Comparison of ENCODE assay signal across 27 cellular contexts in genomic region chr14:57823015-57823660, GRCh38. TPM values are rescaled to one million over a fixed set of nuclear protein-coding genes. Genes with fewer than 3 reads are reported as not detected.
"Had no signal": no experiment of that assay in that cellular context is flagged by ENCODE, and none has a peak within 500 bp of the region (broad histone marks: within the 10 kb centered on the region; RNA-seq: fewer than 3 reads in every experiment).

No MANE protein-coding gene starts in this region.

- H3K27ac Mint-ChIP-seq: dendritic cell treated with granulocyte-macrophage colony-stimulating factor and Interleukin-4, amounts not matched to agents 40 ng/mL and 50 ng/mL, for 4 days; effector memory CD8-positive, alpha-beta T cell; naive thymus-derived CD4-positive, alpha-beta T cell; nephron progenitor cell; stimulated activated effector memory CD8-positive, alpha-beta T cell treated with anti-CD3 and anti-CD28 coated beads, Interleukin-12 subunit alpha, Interleukin-12 subunit beta, amount 100 ng/mL, for 72 hours; type B pancreatic cell had no signal

- H3K4me3 Mint-ChIP-seq: dendritic cell treated with granulocyte-macrophage colony-stimulating factor and Interleukin-4, amounts not matched to agents 40 ng/mL and 50 ng/mL, for 4 days; effector memory CD8-positive, alpha-beta T cell; naive thymus-derived CD4-positive, alpha-beta T cell; nephron progenitor cell; stimulated activated effector memory CD8-positive, alpha-beta T cell treated with anti-CD3 and anti-CD28 coated beads, Interleukin-12 subunit alpha, Interleukin-12 subunit beta, amount 100 ng/mL, for 72 hours; type B pancreatic cell had no signal

- FAIRE-seq: colon, frontal cortex, small intestine had no signal

- DNase-seq: effector memory CD8-positive, alpha-beta T cell; erythroblast; heart left ventricle; hippocampal formation; naive thymus-derived CD4-positive, alpha-beta T cell; nephron progenitor cell; ovary; right cardiac atrium; small intestine; stimulated activated CD4-positive, alpha-beta T cell treated with anti-CD3 and anti-CD28 coated beads, Interleukin-12 subunit alpha, Interleukin-12 subunit beta, amount 100 ng/mL, for 4 hours; stimulated activated CD8-positive, alpha-beta memory T cell treated with anti-CD3 and anti-CD28 coated beads, Interleukin-4, amount 100 ng/mL, for 48 hours; stimulated activated naive CD8-positive, alpha-beta T cell treated with anti-CD3 and anti-CD28 coated beads, Interleukin-15, Interleukin-2, amounts not matched to agents 100 U/mL and 50 U/mL, for 24 hours; thyroid gland; uterus had no signal

- H3K36me3 Mint-ChIP-seq: stimulated activated effector memory CD8-positive, alpha-beta T cell treated with anti-CD3 and anti-CD28 coated beads, Interleukin-12 subunit alpha, Interleukin-12 subunit beta, amount 100 ng/mL, for 72 hours; type B pancreatic cell had no signal

- H3K27me3 Mint-ChIP-seq: dendritic cell treated with granulocyte-macrophage colony-stimulating factor and Interleukin-4, amounts not matched to agents 40 ng/mL and 50 ng/mL, for 4 days; type B pancreatic cell had no signal

- H3K27me3 ChIP-seq: neutrophil, ovary, suprapubic skin, thyroid gland, uterus had no signal

- H3K27ac ChIP-seq: heart left ventricle, neutrophil, ovary, suprapubic skin, uterus had no signal

- H3K36me3 ChIP-seq: heart left ventricle, neutrophil, ovary, suprapubic skin, thyroid gland, uterus had no signal

- H3K4me3 ChIP-seq: heart left ventricle, ovary, suprapubic skin, thyroid gland, uterus had no signal

- H3K9me3 ChIP-seq: neutrophil, ovary, suprapubic skin, thyroid gland, uterus had no signal

- H3K4me1 Mint-ChIP-seq: naive thymus-derived CD4-positive, alpha-beta T cell; stimulated activated effector memory CD8-positive, alpha-beta T cell treated with anti-CD3 and anti-CD28 coated beads, Interleukin-12 subunit alpha, Interleukin-12 subunit beta, amount 100 ng/mL, for 72 hours had no signal

- ATAC-seq: effector memory CD8-positive, alpha-beta T cell; heart left ventricle; naive thymus-derived CD4-positive, alpha-beta T cell; right cardiac atrium; stimulated activated effector memory CD8-positive, alpha-beta T cell treated with anti-CD3 and anti-CD28 coated beads, Interleukin-12 subunit alpha, Interleukin-12 subunit beta, amount 100 ng/mL, for 72 hours; stimulated activated naive CD8-positive, alpha-beta T cell treated with anti-CD3 and anti-CD28 coated beads, Interleukin-15, Interleukin-2, amounts not matched to agents 100 U/mL and 50 U/mL, for 24 hours had no signal

- H3K4me1 ChIP-seq: heart left ventricle, suprapubic skin, uterus had no signal

RNA-seq across cellular contexts. Expression of gene SLC35F4, which starts 42.8 kb away (rescaled TPM):
- total RNA-seq: glomerular endothelial cell; heart left ventricle; kidney epithelial cell; liver; lung microvascular endothelial cell; mesenteric fat pad; mononuclear cell; naive thymus-derived CD4-positive, alpha-beta T cell; right cardiac atrium; suprapubic skin had no signal
